Comparison of ENCODE assay signal across 29 cellular contexts in the genomic region with DNA sequence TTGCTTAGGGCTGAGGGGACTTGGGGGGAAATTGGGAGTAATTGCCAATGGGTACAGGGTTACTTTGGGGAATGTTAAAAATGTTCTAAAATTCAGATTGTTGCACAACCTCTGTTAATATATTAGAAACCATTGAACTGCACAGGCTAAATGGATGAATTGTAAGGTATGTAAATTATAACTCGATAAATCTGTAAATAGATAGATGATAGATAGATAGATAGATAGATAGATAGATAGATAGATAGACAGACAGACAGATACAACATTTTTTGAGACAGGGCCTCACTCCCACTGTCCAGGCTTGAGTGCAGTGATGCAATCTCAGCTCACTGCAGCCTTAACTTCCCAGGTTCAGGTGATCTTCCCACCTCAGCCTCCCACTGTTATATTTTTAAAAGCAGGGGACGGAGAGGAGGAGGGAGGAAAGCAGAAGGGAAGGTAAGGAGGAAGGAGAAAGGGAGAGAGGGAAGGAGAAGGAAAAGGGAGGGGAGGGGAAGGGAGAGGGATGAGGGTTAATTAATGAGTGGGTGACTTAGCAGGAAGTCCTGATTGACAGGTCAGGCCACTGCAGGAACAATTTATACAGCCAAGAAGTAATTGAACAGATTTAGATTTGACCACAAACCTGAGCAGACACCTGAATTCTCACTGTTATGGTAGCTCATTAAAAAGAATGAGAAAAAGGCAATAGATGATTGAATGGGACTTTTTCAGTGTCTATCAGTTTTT. TPM values are rescaled to one million over a fixed set of nuclear protein-coding genes. Genes with fewer than 3 reads are reported as not detected.
"Had no signal": no experiment of that assay in that cellular context is flagged by ENCODE, and none has a peak within 500 bp of the region (broad histone marks: within the 10 kb centered on the region; RNA-seq: fewer than 3 reads in every experiment).

No MANE protein-coding gene starts in this region.

- H3K9me3 ChIP-seq: mucosa of descending colon, ovary, right lobe of liver, suprapubic skin, tibial artery had no signal

- H2AFZ ChIP-seq: hepatocyte had no signal

- H3K27ac Mint-ChIP-seq: naive thymus-derived CD4-positive, alpha-beta T cell; natural killer cell treated with Interleukin-12 subunit alpha and Interleukin-12 subunit beta and Interleukin-15 and Interleukin-18, amount 100 ng/mL, for 72 hours; progenitor cell of endocrine pancreas; stimulated activated naive B cell treated with anti-CD40 and anti-IgM and Interleukin-4, amounts not matched to agents 10 μg/mL and 1 μg/mL and 100 μg/mL, for 72 hours had no signal

- H3K4me3 ChIP-seq: hepatocyte, left ventricle myocardium inferior, lung, mucosa of descending colon, ovary, right atrium auricular region, right lobe of liver, smooth muscle cell, stomach, suprapubic skin, thoracic aorta, tibial artery, upper lobe of right lung had no signal

- ATAC-seq: mucosa of descending colon; naive thymus-derived CD4-positive, alpha-beta T cell; natural killer cell treated with Interleukin-12 subunit alpha and Interleukin-12 subunit beta and Interleukin-15 and Interleukin-18, amount 100 ng/mL, for 72 hours; stimulated activated naive CD8-positive, alpha-beta T cell treated with anti-CD3 and anti-CD28 coated beads, Interleukin-15, Interleukin-2, amounts not matched to agents 100 U/mL and 50 U/mL, for 24 hours; upper lobe of right lung had no signal

- H3K4me3 Mint-ChIP-seq: naive thymus-derived CD4-positive, alpha-beta T cell; natural killer cell treated with Interleukin-12 subunit alpha and Interleukin-12 subunit beta and Interleukin-15 and Interleukin-18, amount 100 ng/mL, for 72 hours; stimulated activated naive B cell treated with anti-CD40 and anti-IgM and Interleukin-4, amounts not matched to agents 10 μg/mL and 1 μg/mL and 100 μg/mL, for 72 hours had no signal

- H3K9me3 Mint-ChIP-seq: natural killer cell treated with Interleukin-12 subunit alpha and Interleukin-12 subunit beta and Interleukin-15 and Interleukin-18, amount 100 ng/mL, for 72 hours had no signal

- DNase-seq: islet precursor cell; left ventricle myocardium inferior; midbrain; mucosa of descending colon; naive thymus-derived CD4-positive, alpha-beta T cell; ovary; right lobe of liver; stimulated activated CD4-positive, alpha-beta T cell treated with anti-CD3 and anti-CD28 coated beads, Interleukin-1b, Interleukin-23, amount 100 ng/mL, for 48 hours; stimulated activated CD4-positive, alpha-beta T cell treated with anti-CD3 and anti-CD28 coated beads, Interleukin-2, amount 100 ng/mL, for 48 hours; stimulated activated CD4-positive, alpha-beta T cell treated with anti-CD3 and anti-CD28 coated beads, Interleukin-4, amount 100 ng/mL, for 4 hours; stimulated activated CD8-positive, alpha-beta memory T cell treated with anti-CD3 and anti-CD28 coated beads, Interleukin-4, amount 100 ng/mL, for 48 hours; stimulated activated naive B cell treated with anti-CD40 and anti-IgM and Interleukin-4, amounts not matched to agents 10 μg/mL and 1 μg/mL and 100 μg/mL, for 72 hours; stimulated activated naive CD8-positive, alpha-beta T cell treated with anti-CD3 and anti-CD28 coated beads, Interleukin-15, Interleukin-2, amounts not matched to agents 100 U/mL and 50 U/mL, for 24 hours; stomach; tibial artery; trophoblast cell; upper lobe of right lung had no signal

- H3K27ac ChIP-seq: hepatocyte, left ventricle myocardium inferior, ovary, right atrium auricular region, right lobe of liver, stomach, suprapubic skin, thoracic aorta, tibial artery, upper lobe of right lung had no signal

- H3K4me2 ChIP-seq: hepatocyte, smooth muscle cell had no signal

- H3K4me1 ChIP-seq: left ventricle myocardium inferior, right atrium auricular region, right lobe of liver, stomach, suprapubic skin, tibial artery, upper lobe of right lung had no signal

- H3K4me1 Mint-ChIP-seq: naive thymus-derived CD4-positive, alpha-beta T cell had no signal

- H3K79me2 ChIP-seq: hepatocyte had no signal

- H3K27me3 ChIP-seq: hepatocyte, ovary, right atrium auricular region, right lobe of liver had no signal

- H3K36me3 ChIP-seq: left ventricle myocardium inferior, ovary, right atrium auricular region, right lobe of liver, stomach, suprapubic skin, thoracic aorta, tibial artery, upper lobe of right lung had no signal

- FAIRE-seq: urothelium cell line had no signal

RNA-seq across cellular contexts. Expression of a gene that starts 38.7 kb away (rescaled TPM):
- total RNA-seq: natural killer cell treated with Interleukin-12 subunit alpha and Interleukin-12 subunit beta and Interleukin-15 and Interleukin-18, amount 100 ng/mL, for 72 hours; omental fat pad; pulmonary artery endothelial cell; right atrium auricular region; smooth muscle cell; thoracic aorta had no signal
- polyA plus RNA-seq: naive thymus-derived CD4-positive, alpha-beta T cell; neural cell; ovary; smooth muscle cell had no signal
